Comparison of ENCODE assay signal across 8 cellular contexts in genomic region chr2:16664052-16664731, GRCh38. TPM values are rescaled to one million over a fixed set of nuclear protein-coding genes. Genes with fewer than 3 reads are reported as not detected.
DNase-seq lines count a peak whose midpoint lies in the region; ATAC-seq and TF ChIP-seq lines count a peak whose summit lies in the region.

No MANE protein-coding gene starts in this region.

- POLR2A ChIA-PET in CD4-positive, alpha-beta memory T cell (lab: Charles Lee; ENCODE audit: partially characterized antibody) = no interaction called here

- peaks cover 0 to 5% (median 0%) of the 10 kb centered on the region in 8 donors for H3K9me3 Mint-ChIP-seq in CD4-positive, alpha-beta memory T cell
- no peaks in the 10 kb centered on the region for H3K9me3 Mint-ChIP-seq in activated naive CD8-positive, alpha-beta T cell (ENCODE audit: low read depth)

- H3K4me1 Mint-ChIP-seq in CD4-positive, alpha-beta memory T cell = peaks cover 10 to 19% (median 15%) of the 10 kb centered on the region in 4 donors
- peaks cover 17% of the 10 kb centered on the region for H3K4me1 Mint-ChIP-seq in activated naive CD8-positive, alpha-beta T cell (ENCODE audit: low read depth)

- H3K36me3 Mint-ChIP-seq in CD4-positive, alpha-beta memory T cell = no peaks in the 10 kb centered on the region
- H3K36me3 Mint-ChIP-seq in activated naive CD8-positive, alpha-beta T cell = no peaks in the 10 kb centered on the region

- H3K4me3 Mint-ChIP-seq in CD4-positive, alpha-beta memory T cell = peak overlapping the region in 7 of 8 donors; percentile 15 to 67 (median 44)
- H3K4me3 Mint-ChIP-seq in activated naive CD8-positive, alpha-beta T cell = peak overlapping the region; percentile 71

- H3K27me3 Mint-ChIP-seq in CD4-positive, alpha-beta memory T cell = peaks cover 31 to 36% of the 10 kb centered on the region in 2 donors
- H3K27me3 Mint-ChIP-seq in activated naive CD8-positive, alpha-beta T cell = peaks cover 39% of the 10 kb centered on the region

- intact Hi-C loops in CD4-positive, alpha-beta memory T cell (cut with micrococcal nuclease) = no loop called here
- intact Hi-C loops in Right ventricle myocardium superior (cut with DNase I) = no loop called here

- H3K4me3 ChIP-seq in CD4-positive, alpha-beta memory T cell (ENCODE audit: low read length in 2 of 2) = no peak overlapping the region
- H3K4me3 ChIP-seq in parathyroid adenoma (ENCODE audit: low read depth, low read length) = no peak overlapping the region

- H3K4me1 ChIP-seq in CD4-positive, alpha-beta memory T cell (ENCODE audit: insufficient read depth, low read length) = peaks cover 9% of the 10 kb centered on the region
- H3K4me1 ChIP-seq in parathyroid adenoma = peaks cover 3% of the 10 kb centered on the region

- H3K27ac ChIP-seq in CD4-positive, alpha-beta memory T cell (ENCODE audit: low read depth, low read length) = no peak overlapping the region
- H3K27ac ChIP-seq in parathyroid adenoma = no peak overlapping the region

- H3K9me3 ChIP-seq in CD4-positive, alpha-beta memory T cell (ENCODE audit: control insufficient read depth in 1 of 2, low read length in 2 of 2) = no peaks in the 10 kb centered on the region
- H3K9me3 ChIP-seq in parathyroid adenoma (ENCODE audit: control insufficient read depth, low read length) = no peaks in the 10 kb centered on the region

- no peak for TF ChIP-seq CTCF in parathyroid adenoma (IDR thresholded peaks at IDR 0.05)

- no peaks in the 10 kb centered on the region for H3K79me2 ChIP-seq in parathyroid adenoma

- no peak overlapping the region for H3K9ac ChIP-seq in parathyroid adenoma

- ATAC-seq in Right ventricle myocardium superior (ENCODE audit: poor library complexity) = peak; percentile 67
- ATAC-seq in GM18873 (IDR thresholded peaks at IDR 0.05; ENCODE audit: low FRiP score, unreplicated experiment) = no peak
- no peak for ATAC-seq in GM19452 (IDR thresholded peaks at IDR 0.05; ENCODE audit: unreplicated experiment)

- no peaks in the 10 kb centered on the region for H3K36me3 ChIP-seq in CD4-positive, alpha-beta memory T cell (ENCODE audit: insufficient read depth, low read length)
- H3K36me3 ChIP-seq in parathyroid adenoma (ENCODE audit: control insufficient read depth, insufficient read depth, low read length) = no peaks in the 10 kb centered on the region

- no peak overlapping the region for H3K4me2 ChIP-seq in parathyroid adenoma (ENCODE audit: low read length)

- H2AFZ ChIP-seq in parathyroid adenoma = peak overlapping the region; percentile 4

- DNase-seq in CD4-positive, alpha-beta memory T cell = no peak
- DNase-seq in HT1080 (ENCODE audit: low read depth) = peak; percentile 54
- peak; percentile 67 for DNase-seq in Right ventricle myocardium superior
- DNase-seq in RPMI8226 = no peak

- CTCF ChIA-PET in CD4-positive, alpha-beta memory T cell (lab: Charles Lee; ENCODE audit: partially characterized antibody) = no interaction called here

- peaks cover 17% of the 10 kb centered on the region for H3K27me3 ChIP-seq in CD4-positive, alpha-beta memory T cell (ENCODE audit: insufficient read depth, low read length)
- no peaks in the 10 kb centered on the region for H3K27me3 ChIP-seq in parathyroid adenoma (ENCODE audit: control insufficient read depth, insufficient read depth, low read length)

- peak overlapping the region in 1 of 7 donors; percentile 76 for H3K27ac Mint-ChIP-seq in CD4-positive, alpha-beta memory T cell
- H3K27ac Mint-ChIP-seq in activated naive CD8-positive, alpha-beta T cell = no peak overlapping the region

RNA-seq across cellular contexts. Expression of gene CYRIA, which starts 1.4 kb away (rescaled TPM):
- total RNA-seq in CD4-positive, alpha-beta memory T cell = under 1 TPM; 0.11 to 0.32 TPM
- polyA plus RNA-seq in CD4-positive, alpha-beta memory T cell = under 1 TPM in 1 of 2 donors, not detected in 1; 0.18 TPM
- total RNA-seq in HT1080 (2014; rRNA removed; shearing (Covaris generic)) = 6.1 and 11.1 TPM in 2 replicates
- polyA plus RNA-seq in HT1080 (2015; cell fraction: cytosol; rRNA removed) = 16.9 and 17.3 TPM in 2 replicates
- 21.6 and 21.8 TPM in 2 replicates for polyA plus RNA-seq in HT1080 (2015; cell fraction: nucleus; rRNA removed)
- 3.9 TPM for total RNA-seq in Right ventricle myocardium superior

Comparison
In these comparisons a context has a peak if more than half of its experiments do, and no peak if none do; other contexts are left out.
1. DNase-seq: peak in HT1080 (single experiment) and Right ventricle myocardium superior (single experiment); none in CD4-positive, alpha-beta memory T cell (0 of 5) and RPMI8226 (single experiment).